In genomic region chr13:79398915-79399314, GRCh38 we compare ENCODE assay signal across 16 cellular contexts. TPM values are rescaled to one million over a fixed set of nuclear protein-coding genes. Genes with fewer than 3 reads are reported as not detected.
DNase-seq lines count a peak whose midpoint lies in the region; ATAC-seq, FAIRE-seq and TF ChIP-seq lines count a peak whose summit lies in the region.
"Had no signal": no experiment of that assay in that cellular context is flagged by ENCODE, and none has a peak within 500 bp of the region (broad histone marks: within the 10 kb centered on the region; RNA-seq: fewer than 3 reads in every experiment).

No MANE protein-coding gene starts in this region.

- H3K4me3 Mint-ChIP-seq in natural killer cell treated with Interleukin-12 subunit alpha and Interleukin-12 subunit beta and Interleukin-15 and Interleukin-18, amount 100 ng/mL, for 72 hours = no peak overlapping the region
- H3K4me3 Mint-ChIP-seq: activated CD4-positive, alpha-beta T cell treated with anti-CD3 and anti-CD28 coated beads, Interleukin-2, amount 10 ng/mL, durations not matched to agents 7 days and 5 days; neural progenitor cell had no signal

- no peaks in the 10 kb centered on the region for H3K27me3 Mint-ChIP-seq in natural killer cell treated with Interleukin-12 subunit alpha and Interleukin-12 subunit beta and Interleukin-15 and Interleukin-18, amount 100 ng/mL, for 72 hours
- H3K27me3 Mint-ChIP-seq: activated CD4-positive, alpha-beta T cell treated with anti-CD3 and anti-CD28 coated beads, Interleukin-2, amount 10 ng/mL, durations not matched to agents 7 days and 5 days had no signal

- H3K79me2 ChIP-seq in Loucy (ENCODE audit: insufficient read depth, low read length) = peaks cover 100% of the 10 kb centered on the region

- H3K4me1 ChIP-seq in Loucy (ENCODE audit: insufficient read depth, low read length, poor library complexity, severe bottlenecking) = peaks cover 67% of the 10 kb centered on the region

- peaks cover 41 to 58% of the 10 kb centered on the region in 2 donors for H3K4me1 Mint-ChIP-seq in natural killer cell treated with Interleukin-12 subunit alpha and Interleukin-12 subunit beta and Interleukin-15 and Interleukin-18, amount 100 ng/mL, for 72 hours (ENCODE audit: low read depth in 2 of 2)

- no peaks in the 10 kb centered on the region for H3K9me2 ChIP-seq in Loucy (replicated peaks; ENCODE audit: low read depth, low read length)

- H3F3A ChIP-seq in Loucy (ENCODE audit: low read depth) = 0 out of 2 replicates have a peak, but pooled peaks cover 9% of the 10 kb centered on the region

- peaks cover 11% of the 10 kb centered on the region; the same call in 1 of the 2 replicates for H3K9me3 ChIP-seq in Loucy (ENCODE audit: insufficient read depth, low read depth, low read length)

- peaks cover 6% of the 10 kb centered on the region for H3K9me3 Mint-ChIP-seq in natural killer cell treated with Interleukin-12 subunit alpha and Interleukin-12 subunit beta and Interleukin-15 and Interleukin-18, amount 100 ng/mL, for 72 hours

- H3K27ac Mint-ChIP-seq in natural killer cell treated with Interleukin-12 subunit alpha and Interleukin-12 subunit beta and Interleukin-15 and Interleukin-18, amount 100 ng/mL, for 72 hours = peak overlapping the region; percentile 27 to 63
- H3K27ac Mint-ChIP-seq: activated CD4-positive, alpha-beta T cell treated with anti-CD3 and anti-CD28 coated beads, Interleukin-2, amount 10 ng/mL, durations not matched to agents 7 days and 5 days; neural progenitor cell had no signal

- H4K20me1 ChIP-seq in Loucy (ENCODE audit: insufficient read depth, low read length, poor library complexity, severe bottlenecking) = peaks cover 85% of the 10 kb centered on the region

- H3K9ac ChIP-seq in Loucy (ENCODE audit: low read depth, low read length, poor library complexity, severe bottlenecking) = no peak overlapping the region
- H3K9ac ChIP-seq: neural progenitor cell had no signal

- H3K4me3 ChIP-seq in Loucy (ENCODE audit: low read length, poor library complexity, severe bottlenecking) (peak overlapping the region; percentile 92), bronchial epithelial cell (ENCODE audit: low read depth, low read length) (no peak overlapping the region)
- H3K4me3 ChIP-seq: adrenal gland, neural progenitor cell, skin epidermis, tibial nerve had no signal

- H3K4me2 ChIP-seq in Loucy (ENCODE audit: low read depth, low read length, poor library complexity, severe bottlenecking) = peak overlapping the region; percentile 95
- H3K4me2 ChIP-seq: neural progenitor cell had no signal

- ATAC-seq in activated CD4-positive, CD25-positive, alpha-beta regulatory T cell treated with anti-CD3 and anti-CD28 coated beads, Interleukin-2, amount 50 U/mL, for 24 hours = peak; percentile 67 to 70
- no peak for ATAC-seq in natural killer cell treated with Interleukin-12 subunit alpha and Interleukin-12 subunit beta and Interleukin-15 and Interleukin-18, amount 100 ng/mL, for 72 hours

- in situ Hi-C loops in GM13976 (cut with MboI; ENCODE audit: low sequenced_read_pairs, unreplicated experiment) = no loop called here

- H3K36me3 Mint-ChIP-seq in natural killer cell treated with Interleukin-12 subunit alpha and Interleukin-12 subunit beta and Interleukin-15 and Interleukin-18, amount 100 ng/mL, for 72 hours = peaks cover 26% of the 10 kb centered on the region

- H3K36me3 ChIP-seq in Loucy (ENCODE audit: insufficient read depth, low read length) (peaks cover 28% of the 10 kb centered on the region), bronchial epithelial cell (ENCODE audit: control insufficient read depth, insufficient read depth, low read length) (no peaks in the 10 kb centered on the region)
- H3K36me3 ChIP-seq: adrenal gland had no signal

- TF ChIP-seq CTCF in Loucy (conservative IDR thresholded peaks at IDR 0.05; ENCODE audit: low read length) (no peak), bronchial epithelial cell (IDR thresholded peaks at IDR 0.05; ENCODE audit: insufficient read depth, low read length, severe bottlenecking) (no peak), GM13976 (IDR thresholded peaks at IDR 0.05; ENCODE audit: borderline replicate concordance, control extremely low read depth, extremely low read depth, insufficient read depth, missing control alignments) (no peak)

- H3K27me3 ChIP-seq in Loucy (ENCODE audit: insufficient read depth, low read length, poor library complexity, severe bottlenecking) = no peaks in the 10 kb centered on the region
- H3K27me3 ChIP-seq in bronchial epithelial cell (ENCODE audit: control insufficient read depth, insufficient read depth, low read length) = no peaks in the 10 kb centered on the region
- H3K27me3 ChIP-seq: adrenal gland, neural progenitor cell, tibial nerve had no signal

- no peak overlapping the region for H2AFZ ChIP-seq in Loucy (ENCODE audit: low read length)
- H2AFZ ChIP-seq: neural progenitor cell had no signal

- no peak for FAIRE-seq in bronchial epithelial cell (lab: Jason Lieb, UNC)

- DNase-seq in activated CD4-positive, CD25-positive, alpha-beta regulatory T cell treated with anti-CD3 and anti-CD28 coated beads, Interleukin-2, amount 50 U/mL, for 72 hours = no peak
- DNase-seq in bronchial epithelial cell (ENCODE audit: low read depth) (peak; percentile 77), NCI-H2029 (lab: John Stamatoyannopoulos, UW) (no peak), nucleus accumbens (lab: John Stamatoyannopoulos, UW) (no peak), GM13976 (ENCODE audit: low spot score) (no peak)
- no peak for DNase-seq in natural killer cell treated with Interleukin-12 subunit alpha and Interleukin-12 subunit beta and Interleukin-15 and Interleukin-18, amount 100 ng/mL, for 72 hours (ENCODE audit: low spot score)
- DNase-seq: activated CD4-positive, alpha-beta T cell treated with anti-CD3 and anti-CD28 coated beads, Interleukin-2, amount 10 ng/mL, durations not matched to agents 7 days and 5 days; adrenal gland; DMS79 treated with DMSO at 0.1 percent for 48 hours; H7; NCI-H146 had no signal

RNA-seq across cellular contexts. Expression of gene RBM26, which starts 7.1 kb away (rescaled TPM):
- total RNA-seq in bronchial epithelial cell = 13.7 and 15.7 TPM in 2 replicates
- total RNA-seq in natural killer cell treated with Interleukin-12 subunit alpha and Interleukin-12 subunit beta and Interleukin-15 and Interleukin-18, amount 100 ng/mL, for 72 hours = 10 to 100 TPM; 50.1 to 79.4 TPM

Comparison
In these comparisons a context has a peak if more than half of its experiments do, and no peak if none do; other contexts are left out.
1. ATAC-seq: peak in activated CD4-positive, CD25-positive, alpha-beta regulatory T cell treated with anti-CD3 and anti-CD28 coated beads, Interleukin-2, amount 50 U/mL, for 24 hours (2 of 2); none in natural killer cell treated with Interleukin-12 subunit alpha and Interleukin-12 subunit beta and Interleukin-15 and Interleukin-18, amount 100 ng/mL, for 72 hours (0 of 2).